ENCODE assay signal across 1 cellular context in the genomic region with DNA sequence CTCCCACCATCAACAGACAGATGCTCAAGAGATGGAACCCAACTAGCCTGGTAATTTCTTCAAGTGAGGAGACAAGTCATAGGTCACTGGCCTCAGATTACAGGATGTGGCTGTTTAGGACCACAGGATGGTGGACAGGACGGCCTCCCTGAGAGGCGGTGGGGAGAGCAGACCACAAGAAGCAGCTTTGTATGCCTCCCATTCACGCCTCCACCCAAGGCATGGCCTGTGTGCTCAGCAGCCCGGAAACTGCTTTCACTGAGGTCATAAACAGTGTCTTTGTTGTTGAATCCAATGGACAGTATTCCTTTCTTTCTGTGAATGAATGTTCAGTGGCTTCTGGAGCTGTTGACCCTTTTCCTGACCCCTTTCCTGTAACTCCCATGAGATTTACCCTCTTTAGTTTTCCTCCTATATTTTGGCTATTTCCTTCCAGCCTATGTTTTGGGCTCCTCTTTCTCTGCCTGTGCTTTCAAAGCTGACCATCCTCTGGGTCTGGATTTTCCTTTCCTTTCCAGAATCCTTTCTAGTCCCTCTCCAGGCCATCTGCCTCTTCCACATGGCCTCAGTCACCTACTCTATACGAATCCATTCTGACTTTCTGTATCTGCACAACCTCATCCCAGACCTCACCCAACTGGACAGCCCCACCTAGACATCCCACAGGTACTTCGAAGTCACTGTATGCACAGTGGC.
A peak's percentile ranks its signal among the peaks of the same experiment; 100 is the strongest.
TF ChIP-seq lines count a peak whose summit lies in the region.

No MANE protein-coding gene starts in this region.

TF ChIP-seq in GM12878, 131 proteins besides CTCF, POLR2A, EP300 and RAD21 (continued from another document and continues in another):
- TF ChIP-seq CUX1 (IDR thresholded peaks at IDR 0.05; ENCODE audit: insufficient replicate concordance, low read depth, low read length) (no peak), POLR2AphosphoS2 (IDR thresholded peaks at IDR 0.05; ENCODE audit: low read depth, low read length) (no peak), RELA (IDR thresholded peaks at IDR 0.05; ENCODE audit: borderline replicate concordance, partially characterized antibody) (no peak), CBX3 (IDR thresholded peaks at IDR 0.05; ENCODE audit: borderline replicate concordance, low read depth) (no peak), IRF4 (IDR thresholded peaks at IDR 0.05; ENCODE audit: low read depth, low read length) (no peak), BCL11A (IDR thresholded peaks at IDR 0.05; ENCODE audit: low read depth, low read length) (peak; percentile 13; the same call in 1 of the 2 replicates), HDAC2 (IDR thresholded peaks at IDR 0.05) (no peak), PBX3 (IDR thresholded peaks at IDR 0.05; ENCODE audit: insufficient replicate concordance, low read depth, low read length) (no peak), RBBP5 (conservative IDR thresholded peaks at IDR 0.05) (no peak), NFXL1 (IDR thresholded peaks at IDR 0.05; ENCODE audit: borderline replicate concordance) (no peak), ZBED1 (IDR thresholded peaks at IDR 0.05; ENCODE audit: borderline replicate concordance) (no peak), ZNF592 (IDR thresholded peaks at IDR 0.05) (no peak), SMARCA5 (IDR thresholded peaks at IDR 0.05) (no peak), POU2F2 (IDR thresholded peaks at IDR 0.05; ENCODE audit: borderline replicate concordance, low read depth, low read length) (no peak), ZNF384 (IDR thresholded peaks at IDR 0.05; ENCODE audit: borderline replicate concordance, low read depth, low read length) (no peak), KDM1A (IDR thresholded peaks at IDR 0.05; ENCODE audit: borderline replicate concordance) (no peak), MEF2A (IDR thresholded peaks at IDR 0.05; ENCODE audit: insufficient read depth, low read depth, low read length) (no peak), CREB1 (IDR thresholded peaks at IDR 0.05; ENCODE audit: low read depth) (no peak; the same call in 1 of the 2 replicates), RFX5 (IDR thresholded peaks at IDR 0.05; ENCODE audit: low read depth, low read length) (no peak), NFYA (IDR thresholded peaks at IDR 0.05; ENCODE audit: borderline replicate concordance, low read depth, low read length) (no peak), ATF7 (IDR thresholded peaks at IDR 0.05; ENCODE audit: low read depth) (peak; percentile 58; the same call in 1 of the 2 replicates), ZNF24 (IDR thresholded peaks at IDR 0.05) (no peak), GABPA (IDR thresholded peaks at IDR 0.05; ENCODE audit: low read depth) (no peak), ZBTB11 (CRISPR knock-in tag; IDR thresholded peaks at IDR 0.05) (no peak), HSF1 (IDR thresholded peaks at IDR 0.05; ENCODE audit: low read depth, low read length) (no peak), SUPT20H (IDR thresholded peaks at IDR 0.05; ENCODE audit: borderline replicate concordance, control insufficient read depth, low read depth, low read length) (no peak), SRF (IDR thresholded peaks at IDR 0.05; ENCODE audit: low read depth in 2 of 2, low read length in 2 of 2) (no peak), SUZ12 (IDR thresholded peaks at IDR 0.05; ENCODE audit: unreplicated experiment) (no peak), NBN (IDR thresholded peaks at IDR 0.05) (peak; percentile 68; the same call in 1 of the 2 replicates), WRNIP1 (IDR thresholded peaks at IDR 0.05; ENCODE audit: borderline replicate concordance, low read depth, low read length) (no peak), TCF12 (IDR thresholded peaks at IDR 0.05; ENCODE audit: low read depth, low read length) (0 out of 2 replicates have a peak, but pooled peaks have one; percentile 41)
- TF ChIP-seq, protein P1, sequence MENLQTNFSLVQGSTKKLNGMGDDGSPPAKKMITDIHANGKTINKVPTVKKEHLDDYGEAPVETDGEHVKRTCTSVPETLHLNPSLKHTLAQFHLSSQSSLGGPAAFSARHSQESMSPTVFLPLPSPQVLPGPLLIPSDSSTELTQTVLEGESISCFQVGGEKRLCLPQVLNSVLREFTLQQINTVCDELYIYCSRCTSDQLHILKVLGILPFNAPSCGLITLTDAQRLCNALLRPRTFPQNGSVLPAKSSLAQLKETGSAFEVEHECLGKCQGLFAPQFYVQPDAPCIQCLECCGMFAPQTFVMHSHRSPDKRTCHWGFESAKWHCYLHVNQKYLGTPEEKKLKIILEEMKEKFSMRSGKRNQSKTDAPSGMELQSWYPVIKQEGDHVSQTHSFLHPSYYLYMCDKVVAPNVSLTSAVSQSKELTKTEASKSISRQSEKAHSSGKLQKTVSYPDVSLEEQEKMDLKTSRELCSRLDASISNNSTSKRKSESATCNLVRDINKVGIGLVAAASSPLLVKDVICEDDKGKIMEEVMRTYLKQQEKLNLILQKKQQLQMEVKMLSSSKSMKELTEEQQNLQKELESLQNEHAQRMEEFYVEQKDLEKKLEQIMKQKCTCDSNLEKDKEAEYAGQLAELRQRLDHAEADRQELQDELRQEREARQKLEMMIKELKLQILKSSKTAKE (IDR thresholded peaks at IDR 0.05; ENCODE audit: low read depth, poor library complexity, severe bottlenecking), result peak; percentile 44
- TF ChIP-seq, protein P2, sequence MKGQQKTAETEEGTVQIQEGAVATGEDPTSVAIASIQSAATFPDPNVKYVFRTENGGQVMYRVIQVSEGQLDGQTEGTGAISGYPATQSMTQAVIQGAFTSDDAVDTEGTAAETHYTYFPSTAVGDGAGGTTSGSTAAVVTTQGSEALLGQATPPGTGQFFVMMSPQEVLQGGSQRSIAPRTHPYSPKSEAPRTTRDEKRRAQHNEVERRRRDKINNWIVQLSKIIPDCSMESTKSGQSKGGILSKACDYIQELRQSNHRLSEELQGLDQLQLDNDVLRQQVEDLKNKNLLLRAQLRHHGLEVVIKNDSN (IDR thresholded peaks at IDR 0.05; ENCODE audit: borderline replicate concordance, extremely low read length, insufficient read depth, low read depth, low read length), result no peak
